26 cellular contexts compared by ENCODE assay signal in genomic region chr13:85278851-85279250, GRCh38.
DNase-seq lines count a peak whose midpoint lies in the region; ATAC-seq and TF ChIP-seq lines count a peak whose summit lies in the region.
"Had no signal": no experiment of that assay in that cellular context is flagged by ENCODE, and none has a peak within 500 bp of the region (broad histone marks: within the 10 kb centered on the region; RNA-seq: fewer than 3 reads in every experiment).

No MANE protein-coding gene starts in this region.

- H3K4me3 ChIP-seq in transverse colon (no peak overlapping the region), ascending aorta (no peak overlapping the region)
- H3K4me3 ChIP-seq: BLaER1, GM12878 had no signal

- no peaks in the 10 kb centered on the region for H3K36me3 ChIP-seq in transverse colon
- no peaks in the 10 kb centered on the region for H3K36me3 ChIP-seq in ascending aorta
- H3K36me3 ChIP-seq: BLaER1 had no signal

- ATAC-seq in SK-N-SH treated with all-trans-retinoic acid at 6 μM for 48 hours, result peak; percentile 80
- ATAC-seq: GM12878 had no signal

- no peak for TF ChIP-seq CTCF in osteocyte (IDR thresholded peaks at IDR 0.05)
- no peak for TF ChIP-seq CTCF in transverse colon (IDR thresholded peaks at IDR 0.05)
- TF ChIP-seq CTCF in ascending aorta (IDR thresholded peaks at IDR 0.05), result no peak

- no peaks in the 10 kb centered on the region for H3K4me1 ChIP-seq in transverse colon
- H3K4me1 ChIP-seq in ascending aorta, result no peaks in the 10 kb centered on the region
- H3K4me1 ChIP-seq: BLaER1 had no signal

- H3K27me3 ChIP-seq in transverse colon (no peaks in the 10 kb centered on the region), ascending aorta (no peaks in the 10 kb centered on the region)
- H3K27me3 ChIP-seq: BLaER1 had no signal

- intact Hi-C loops in transverse colon (cut with DNase I; ENCODE audit: low total_unique reads) (no loop called here), ascending aorta (cut with DNase I) (no loop called here)

- H3K27ac Mint-ChIP-seq in osteocyte (ENCODE audit: unreplicated experiment), result peak overlapping the region; percentile 79
- H3K27ac Mint-ChIP-seq: CD4-positive, CD25-positive, alpha-beta regulatory T cell had no signal

- DNase-seq in DMS114 treated with DMSO at 0.1 percent for 48 hours (lab: John Stamatoyannopoulos, UW; ENCODE audit: unreplicated experiment) (peak; percentile 60), OCI-M1 (lab: John Stamatoyannopoulos, UW) (peak; percentile 18), osteocyte (ENCODE audit: extremely low spot score, unreplicated experiment) (no peak), transverse colon (no peak), ascending aorta (ENCODE audit: low spot score in 2 of 2) (no peak), NCI-H1048 (lab: John Stamatoyannopoulos, UW) (no peak), hypothalamus (lab: John Stamatoyannopoulos, UW) (no peak)
- DNase-seq: CD4-positive, CD25-positive, alpha-beta regulatory T cell; DMS53; EL; GDM1; IMR-90; KG1; MM.1S; NCI-H1092; NCI-H1436 treated with DMSO at 0.1 percent for 48 hours; NCI-H187 treated with DMSO at 0.1 percent for 48 hours; NCI-H2171 treated with DMSO at 0.1 percent for 48 hours; NCI-H345; NCI-H524; NCI-H774; Right ventricle myocardium superior; RPMI8226 had no signal

- in situ Hi-C loops in transverse colon (cut with MboI; ENCODE audit: low pct_ligation_motif_present in 1 of 4, low pct_unique_long_range_greater_than_20kb in 1 of 4, low sequenced_read_pairs in 3 of 4), result no loop called here

- H3K9me3 Mint-ChIP-seq in osteocyte (ENCODE audit: unreplicated experiment), result peaks cover 18% of the 10 kb centered on the region

- 43 to 66% methylated on average over 2 of the region's 2 CpGs for WGBS in transverse colon (ENCODE audit: low coverage in 1 of 2), 2 donors

- no peaks in the 10 kb centered on the region for H3K27me3 Mint-ChIP-seq in osteocyte (ENCODE audit: unreplicated experiment)
- H3K27me3 Mint-ChIP-seq: CD4-positive, CD25-positive, alpha-beta regulatory T cell had no signal

- H3K4me1 Mint-ChIP-seq in osteocyte (ENCODE audit: unreplicated experiment), result peaks cover 51% of the 10 kb centered on the region
- H3K4me1 Mint-ChIP-seq: CD4-positive, CD25-positive, alpha-beta regulatory T cell had no signal

- peaks cover 2% of the 10 kb centered on the region for H3K36me3 Mint-ChIP-seq in osteocyte (ENCODE audit: unreplicated experiment)
- H3K36me3 Mint-ChIP-seq: CD4-positive, CD25-positive, alpha-beta regulatory T cell had no signal

- H3K27ac ChIP-seq in transverse colon (no peak overlapping the region), ascending aorta (no peak overlapping the region)
- H3K27ac ChIP-seq: BLaER1 had no signal

- no peak for TF ChIP-seq EP300 in transverse colon (IDR thresholded peaks at IDR 0.05; ENCODE audit: low read depth)

- no peak for TF ChIP-seq POLR2A in transverse colon (IDR thresholded peaks at IDR 0.05)

- H3K4me3 Mint-ChIP-seq in osteocyte (ENCODE audit: unreplicated experiment), result no peak overlapping the region
- H3K4me3 Mint-ChIP-seq: CD4-positive, CD25-positive, alpha-beta regulatory T cell had no signal

- H3K9me3 ChIP-seq in transverse colon (no peaks in the 10 kb centered on the region), ascending aorta (no peaks in the 10 kb centered on the region)
- H3K9me3 ChIP-seq: BLaER1 had no signal

TF ChIP-seq in SK-N-SH treated with all-trans-retinoic acid at 6 μM for 48 hours, 23 proteins besides CTCF, POLR2A, EP300 and RAD21 (continues in another document):
- TF ChIP-seq GLIS3 (CRISPR knock-in tag; IDR thresholded peaks at IDR 0.05) (no peak), TCF4 (CRISPR knock-in tag; IDR thresholded peaks at IDR 0.05; ENCODE audit: borderline replicate concordance) (peak; percentile 96), TOX (CRISPR knock-in tag; IDR thresholded peaks at IDR 0.05; ENCODE audit: borderline replicate concordance) (no peak), ESRRG (CRISPR knock-in tag; IDR thresholded peaks at IDR 0.05) (no peak), ZNF8 (CRISPR knock-in tag; IDR thresholded peaks at IDR 0.05) (no peak), ZC3H10 (CRISPR knock-in tag; IDR thresholded peaks at IDR 0.05) (no peak), ISL1 (CRISPR knock-in tag; IDR thresholded peaks at IDR 0.05) (peak; percentile 29; the same call in 1 of the 2 replicates), CSDC2 (CRISPR knock-in tag; IDR thresholded peaks at IDR 0.05) (no peak), POU6F1 (CRISPR knock-in tag; IDR thresholded peaks at IDR 0.05; ENCODE audit: borderline replicate concordance, low read depth) (no peak), BACH2 (CRISPR knock-in tag; IDR thresholded peaks at IDR 0.05; ENCODE audit: borderline replicate concordance) (no peak), PPARA (CRISPR knock-in tag; IDR thresholded peaks at IDR 0.05; ENCODE audit: borderline replicate concordance) (no peak), CSRNP3 (CRISPR knock-in tag; IDR thresholded peaks at IDR 0.05) (no peak), ZNF70 (CRISPR knock-in tag; IDR thresholded peaks at IDR 0.05) (no peak), RARB (CRISPR knock-in tag; IDR thresholded peaks at IDR 0.05) (no peak), TSHZ2 (CRISPR knock-in tag; IDR thresholded peaks at IDR 0.05) (peak; percentile 89; the same call in 1 of the 2 replicates), OSR1 (CRISPR knock-in tag; IDR thresholded peaks at IDR 0.05) (no peak), ZNF565 (CRISPR knock-in tag; conservative IDR thresholded peaks at IDR 0.05; ENCODE audit: low read depth) (no peak), ARNTL (CRISPR knock-in tag; IDR thresholded peaks at IDR 0.05; ENCODE audit: borderline replicate concordance, low read depth) (no peak), SNAI2 (CRISPR knock-in tag; IDR thresholded peaks at IDR 0.05) (no peak), ZFP30 (CRISPR knock-in tag; IDR thresholded peaks at IDR 0.05) (no peak)

Comparison
In these comparisons a context has a peak if more than half of its experiments do, and no peak if none do; other contexts are left out.
1. DNase-seq: peak in DMS114 treated with DMSO at 0.1 percent for 48 hours (single experiment) and OCI-M1 (single experiment); none in osteocyte (single experiment), transverse colon (single experiment), ascending aorta (0 of 2), NCI-H1048 (single experiment) and hypothalamus (0 of 51).